17 cellular contexts compared by ENCODE assay signal in genomic region chr9:3692606-3693005, GRCh38.
A peak's percentile ranks its signal among the peaks of the same experiment; 100 is the strongest.
DNase-seq lines count a peak whose midpoint lies in the region; TF ChIP-seq lines count a peak whose summit lies in the region.
"Had no signal": no experiment of that assay in that cellular context is flagged by ENCODE, and none has a peak within 500 bp of the region (broad histone marks: within the 10 kb centered on the region; RNA-seq: fewer than 3 reads in every experiment).

No MANE protein-coding gene starts in this region.

- H3K4ac ChIP-seq in mesenchymal stem cell (ENCODE audit: low read depth in 1 of 2, low read length in 2 of 2): no peak overlapping the region

- BruUV-seq in MCF 10A (replicated peaks; lab: Mats Ljungman, UMichigan) (no TSS peak), A673 (replicated peaks; lab: Mats Ljungman, UMichigan) (no TSS peak), PC-9 (replicated peaks; lab: Mats Ljungman, UMichigan) (no TSS peak)

- no peak overlapping the region for H3K4me3 Mint-ChIP-seq in MCF 10A (ENCODE audit: unreplicated experiment)
- H3K4me3 Mint-ChIP-seq: CD4-positive, alpha-beta memory T cell; GM23338; H9 had no signal

- TF ChIP-seq CTCF in MCF 10A (IDR thresholded peaks at IDR 0.05; ENCODE audit: unreplicated experiment) (no peak), breast epithelium (IDR thresholded peaks at IDR 0.05) (no peak), A673 (conservative IDR thresholded peaks at IDR 0.05; ENCODE audit: low read depth, low read length) (no peak), PC-9 (conservative IDR thresholded peaks at IDR 0.05) (no peak)

- no peaks in the 10 kb centered on the region for H3K27me3 Mint-ChIP-seq in MCF 10A (ENCODE audit: insufficient read depth, unreplicated experiment)

- H2AFZ ChIP-seq in PC-9 (no peak overlapping the region), mesenchymal stem cell (ENCODE audit: low read depth, low read length) (no peak overlapping the region)
- H2AFZ ChIP-seq: GM23338 had no signal

- peak; percentile 1 for DNase-seq in MCF 10A (ENCODE audit: unreplicated experiment)
- no peak for DNase-seq in breast epithelium (ENCODE audit: low spot score in 2 of 2)
- DNase-seq in SK-MEL-5 (ENCODE audit: low read depth, low spot score): peak; percentile 77
- DNase-seq in foreskin melanocyte: peak; percentile 11
- no peak for DNase-seq in A673 (ENCODE audit: low spot score)
- no peak for DNase-seq in PC-9
- DNase-seq in mesenchymal stem cell: no peak
- DNase-seq: AML-193; C1 segment of cervical spinal cord; Calu3; CD4-positive, alpha-beta memory T cell; COR-L47; DMS53; DMS79 treated with DMSO at 0.1 percent for 48 hours; GF-D8; H9 had no signal

- H3K9me3 Mint-ChIP-seq in MCF 10A (ENCODE audit: unreplicated experiment): no peaks in the 10 kb centered on the region
- H3K9me3 Mint-ChIP-seq: GM23338, H9 had no signal

- intact Hi-C loops in MCF 10A (cut with micrococcal nuclease): no loop called here
- intact Hi-C loops in breast epithelium (cut with DNase I; ENCODE audit: low total_unique reads): no loop called here
- intact Hi-C loops in A673 (cut with micrococcal nuclease; ENCODE audit: unreplicated experiment): no loop called here
- intact Hi-C loops in PC-9 (cut with micrococcal nuclease; ENCODE audit: unreplicated experiment): no loop called here

- H3K18ac ChIP-seq in mesenchymal stem cell (ENCODE audit: low read depth in 1 of 2, low read length in 2 of 2): no peak overlapping the region

- no peaks in the 10 kb centered on the region for H3K4me1 ChIP-seq in breast epithelium
- H3K4me1 ChIP-seq in A673 (ENCODE audit: insufficient read depth, low read length, poor library complexity, severe bottlenecking): no peaks in the 10 kb centered on the region
- H3K4me1 ChIP-seq in PC-9 (replicated peaks; ENCODE audit: insufficient read depth): no peaks in the 10 kb centered on the region
- no peaks in the 10 kb centered on the region for H3K4me1 ChIP-seq in mesenchymal stem cell (ENCODE audit: control insufficient read depth, insufficient read depth, low read depth, low read length)

- no peak for TF ChIP-seq POLR2A in breast epithelium (IDR thresholded peaks at IDR 0.05)

- H3K4me1 Mint-ChIP-seq in MCF 10A (ENCODE audit: insufficient read depth, unreplicated experiment): no peaks in the 10 kb centered on the region
- H3K4me1 Mint-ChIP-seq: CD4-positive, alpha-beta memory T cell had no signal

- in situ Hi-C loops in SK-MEL-5 (cut with HindIII; ENCODE audit: low pct_unique_long_range_greater_than_20kb, low sequenced_read_pairs): no loop called here

- H3K79me2 ChIP-seq in PC-9 (ENCODE audit: low read depth): no peaks in the 10 kb centered on the region

- H3K27ac ChIP-seq in breast epithelium (no peak overlapping the region), A673 (ENCODE audit: low read depth, low read length, poor library complexity, severe bottlenecking) (no peak overlapping the region), PC-9 (no peak overlapping the region), mesenchymal stem cell (ENCODE audit: low read length, poor library complexity, severe bottlenecking) (no peak overlapping the region)

- 100% methylated on average over 1 of the region's 1 CpG for WGBS in mesenchymal stem cell

- no peaks in the 10 kb centered on the region for H3F3A ChIP-seq in PC-9 (ENCODE audit: insufficient read depth, low read depth)

- H2BK12ac ChIP-seq in mesenchymal stem cell (ENCODE audit: low read length in 2 of 2): no peak overlapping the region

- no peak overlapping the region for H2BK15ac ChIP-seq in mesenchymal stem cell (ENCODE audit: low read depth, poor library complexity, severe bottlenecking)

- no peaks in the 10 kb centered on the region for H4K20me1 ChIP-seq in PC-9 (ENCODE audit: insufficient read depth)

- H3K36me3 ChIP-seq in breast epithelium (no peaks in the 10 kb centered on the region), A673 (ENCODE audit: insufficient read depth, low read length, poor library complexity, severe bottlenecking) (no peaks in the 10 kb centered on the region), PC-9 (ENCODE audit: low read depth) (no peaks in the 10 kb centered on the region), mesenchymal stem cell (ENCODE audit: control insufficient read depth in 1 of 2, insufficient read depth in 2 of 2, low read depth in 1 of 2, low read length in 2 of 2) (no peaks in the 10 kb centered on the region)

- H3K4me3 ChIP-seq in breast epithelium (no peak overlapping the region), A673 (ENCODE audit: low read depth, low read length, poor library complexity, severe bottlenecking) (no peak overlapping the region), PC-9 (no peak overlapping the region), mesenchymal stem cell (ENCODE audit: insufficient read depth in 1 of 2, low read depth in 1 of 2, low read length in 2 of 2) (no peak overlapping the region)
- H3K4me3 ChIP-seq: GM23338 had no signal

- no peak overlapping the region for H3K9ac ChIP-seq in mesenchymal stem cell (ENCODE audit: low read length)

- no peaks in the 10 kb centered on the region for H3K36me3 Mint-ChIP-seq in MCF 10A (ENCODE audit: insufficient read depth, unreplicated experiment)

- H2BK5ac ChIP-seq in mesenchymal stem cell (ENCODE audit: low read depth, low read length, poor library complexity, severe bottlenecking): no peak overlapping the region

- CTCF ChIA-PET in MCF 10A (lab: Yijun Ruan, JAX): no interaction called here
- CTCF ChIA-PET in A673 (lab: Charles Lee): no interaction called here
- CTCF ChIA-PET in PC-9 (lab: Charles Lee): no interaction called here

- no peaks in the 10 kb centered on the region for H3K9me2 ChIP-seq in PC-9 (ENCODE audit: insufficient read depth)

- H3K9me3 ChIP-seq in breast epithelium: no peaks in the 10 kb centered on the region
- no peaks in the 10 kb centered on the region for H3K9me3 ChIP-seq in A673 (ENCODE audit: low read depth, low read length, poor library complexity, severe bottlenecking)
- no peaks in the 10 kb centered on the region for H3K9me3 ChIP-seq in PC-9 (ENCODE audit: insufficient read depth, low read depth)
- H3K9me3 ChIP-seq in mesenchymal stem cell (ENCODE audit: control insufficient read depth, low read length): no peaks in the 10 kb centered on the region

- no peak overlapping the region for H2BK120ac ChIP-seq in mesenchymal stem cell (ENCODE audit: low read depth, low read length)

- no peak overlapping the region for H3K4me2 ChIP-seq in PC-9
- H3K4me2 ChIP-seq in mesenchymal stem cell (ENCODE audit: low read length, poor library complexity, severe bottlenecking): no peak overlapping the region
- H3K4me2 ChIP-seq: GM23338 had no signal

- H3K27me3 ChIP-seq in breast epithelium (no peaks in the 10 kb centered on the region), A673 (replicated peaks; ENCODE audit: insufficient read depth, low read depth, low read length, poor library complexity) (no peaks in the 10 kb centered on the region), PC-9 (ENCODE audit: insufficient read depth, low read depth) (no peaks in the 10 kb centered on the region), mesenchymal stem cell (ENCODE audit: control insufficient read depth in 1 of 2, insufficient read depth in 1 of 2, low read length in 2 of 2) (peaks cover 0 to 4% of the 10 kb centered on the region in 2 experiments)

- no peak overlapping the region for H2AK5ac ChIP-seq in mesenchymal stem cell (ENCODE audit: low read length, severe bottlenecking)

- H3K27ac Mint-ChIP-seq in MCF 10A (ENCODE audit: low read depth, unreplicated experiment): no peak overlapping the region
- H3K27ac Mint-ChIP-seq: CD4-positive, alpha-beta memory T cell; GM23338 had no signal

- no peak overlapping the region for H4K8ac ChIP-seq in mesenchymal stem cell (ENCODE audit: low read length)

- POLR2A ChIA-PET in MCF 10A (lab: Yijun Ruan, JAX) (no interaction called here), A673 (lab: Charles Lee; ENCODE audit: low non-redundant PET) (interaction anchor here (0.7 kb wide), 1 partner anchor 184 kb away, joined by 5 read pairs; no protein-coding TSS in a partner anchor), PC-9 (lab: Charles Lee; ENCODE audit: unreplicated experiment) (no interaction called here)

- no peak overlapping the region for H3K14ac ChIP-seq in mesenchymal stem cell (ENCODE audit: low read length in 2 of 2)

- no peak overlapping the region for H4K91ac ChIP-seq in mesenchymal stem cell (ENCODE audit: low read length)

- H3K23ac ChIP-seq in mesenchymal stem cell (ENCODE audit: low read length in 2 of 2): no peak overlapping the region

- no peaks in the 10 kb centered on the region for H3K79me1 ChIP-seq in mesenchymal stem cell (replicated peaks; ENCODE audit: low read length, poor library complexity, severe bottlenecking)

Comparison
In these comparisons a context has a peak if more than half of its experiments do, and no peak if none do; other contexts are left out.
1. DNase-seq: peak in MCF 10A (single experiment), SK-MEL-5 (single experiment) and foreskin melanocyte (single experiment); none in breast epithelium (0 of 2), A673 (single experiment), PC-9 (0 of 2) and mesenchymal stem cell (single experiment).